6 cellular contexts compared by ENCODE assay signal in the genomic region with DNA sequence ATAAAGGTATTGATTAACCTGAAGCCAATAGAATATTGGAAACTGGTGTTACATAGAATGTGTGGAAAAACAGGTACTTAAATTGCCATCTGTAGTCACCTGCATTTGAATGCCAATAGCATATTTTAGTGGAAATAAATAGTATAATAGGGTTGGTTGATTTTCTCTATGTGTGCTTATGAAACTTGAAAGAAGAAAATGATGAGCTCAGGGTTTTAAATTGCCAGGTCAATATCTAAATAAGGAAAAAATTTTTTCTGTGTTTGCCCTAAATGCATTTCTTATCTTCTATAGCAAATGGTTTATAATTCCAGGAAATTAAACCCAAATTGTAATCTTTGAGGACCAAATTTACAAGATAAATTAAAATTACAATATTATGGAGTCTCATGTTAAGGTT.
"Had no signal": no experiment of that assay in that cellular context is flagged by ENCODE, and none has a peak within 500 bp of the region (broad histone marks: within the 10 kb centered on the region; RNA-seq: fewer than 3 reads in every experiment).

No MANE protein-coding gene starts in this region.

- H3K9ac ChIP-seq: KMS-11 had no signal

- FAIRE-seq: HTR-8/SVneo, K562 had no signal

- H3K4me3 ChIP-seq: K562 had no signal

- H3K27ac ChIP-seq: HL-60, KMS-11 had no signal

- ATAC-seq: K562 had no signal

- H3K4me2 ChIP-seq: KMS-11 had no signal

- DNase-seq: KBM-7, KG1 had no signal
